In the genomic region with DNA sequence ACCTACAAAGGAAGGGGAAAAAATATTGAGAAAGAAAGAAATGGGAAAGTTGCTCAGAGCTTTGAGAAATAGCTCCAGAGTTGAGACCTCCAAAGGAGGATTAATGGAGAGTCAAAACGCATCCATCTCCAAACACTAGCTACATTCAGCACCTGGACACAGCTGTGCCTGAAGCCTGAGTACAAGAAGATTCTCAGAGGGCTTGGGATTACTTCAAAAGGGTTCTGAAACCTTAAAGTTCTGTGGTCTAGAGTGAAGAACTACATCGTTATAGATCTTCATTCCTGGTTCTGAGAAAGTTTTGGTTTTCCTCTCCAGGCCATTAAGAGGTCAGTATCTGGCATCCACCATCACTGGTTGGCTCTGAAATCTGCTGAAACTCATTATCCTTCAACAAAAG, we compare ENCODE assay signal across 20 cellular contexts.
"Had no signal": no experiment of that assay in that cellular context is flagged by ENCODE, and none has a peak within 500 bp of the region (broad histone marks: within the 10 kb centered on the region; RNA-seq: fewer than 3 reads in every experiment).

No MANE protein-coding gene starts in this region.

- H3K9ac ChIP-seq: KMS-11 had no signal

- H3K4me3 Mint-ChIP-seq: activated CD8-positive, alpha-beta T cell treated with anti-CD3 and anti-CD28 coated beads, Interleukin-2, amount 10 ng/mL, durations not matched to agents 7 days and 5 days; activated naive CD8-positive, alpha-beta T cell treated with anti-CD3 and anti-CD28 coated beads, Interleukin-2, amount 10 ng/mL, durations not matched to agents 7 days and 5 days; T-helper 1 cell treated with Interleukin-12 subunit alpha and Interleukin-12 subunit beta and Interleukin-4 antibody, amounts not matched to agents 30 μg/mL and 1 μg/mL, for 36 hours had no signal

- H3K36me3 Mint-ChIP-seq: activated naive CD8-positive, alpha-beta T cell treated with anti-CD3 and anti-CD28 coated beads, Interleukin-2, amount 10 ng/mL, durations not matched to agents 7 days and 5 days had no signal

- H3K27ac ChIP-seq: adrenal gland, breast epithelium, KMS-11 had no signal

- DNase-seq: activated CD4-positive, alpha-beta T cell treated with anti-CD3 and anti-CD28 coated beads for 48 hours; activated CD4-positive, alpha-beta T cell treated with anti-CD3 and anti-CD28 coated beads, Interleukin-2, amount 50 U/mL, for 4 hours; activated CD8-positive, alpha-beta memory T cell treated with anti-CD3 and anti-CD28 coated beads, Interleukin-2, amount 50 U/mL, for 48 hours; activated CD8-positive, alpha-beta T cell treated with anti-CD3 and anti-CD28 coated beads, Interleukin-2, amount 10 ng/mL, durations not matched to agents 7 days and 5 days; activated naive CD4-positive, alpha-beta T cell treated with anti-CD3 and anti-CD28 coated beads, Interleukin-2, amount 50 U/mL, for 16 hours; activated naive CD8-positive, alpha-beta T cell treated with anti-CD3 and anti-CD28 coated beads, Interleukin-2, amount 10 ng/mL, durations not matched to agents 7 days and 5 days; activated T-cell treated with anti-CD3 and anti-CD28 coated beads, Interleukin-2, amount 50 U/mL, for 1 hour; adrenal gland; anterior cingulate cortex; caudate nucleus; NCI-H1092 treated with DMSO at 0.1 percent for 48 hours; NCI-H1436; NCI-H1694 treated with DMSO at 0.1 percent for 48 hours; NCI-H2081; NCI-H510A treated with DMSO at 0.1 percent for 48 hours; NCI-H69; SHP77 had no signal

- H3K9me3 ChIP-seq: adrenal gland, breast epithelium had no signal

- H3K36me3 ChIP-seq: adrenal gland, breast epithelium had no signal

- H3K4me2 ChIP-seq: KMS-11 had no signal

- H3K4me3 ChIP-seq: adrenal gland, breast epithelium had no signal

- H3K27me3 ChIP-seq: adrenal gland, breast epithelium had no signal

- H3K9me3 Mint-ChIP-seq: T-helper 1 cell treated with Interleukin-12 subunit alpha and Interleukin-12 subunit beta and Interleukin-4 antibody, amounts not matched to agents 30 μg/mL and 1 μg/mL, for 36 hours had no signal

- H3K27ac Mint-ChIP-seq: activated CD8-positive, alpha-beta T cell treated with anti-CD3 and anti-CD28 coated beads, Interleukin-2, amount 10 ng/mL, durations not matched to agents 7 days and 5 days; activated naive CD8-positive, alpha-beta T cell treated with anti-CD3 and anti-CD28 coated beads, Interleukin-2, amount 10 ng/mL, durations not matched to agents 7 days and 5 days; T-helper 1 cell treated with Interleukin-12 subunit alpha and Interleukin-12 subunit beta and Interleukin-4 antibody, amounts not matched to agents 30 μg/mL and 1 μg/mL, for 36 hours had no signal
